ENCODE assay signal across 8 cellular contexts in the genomic region with DNA sequence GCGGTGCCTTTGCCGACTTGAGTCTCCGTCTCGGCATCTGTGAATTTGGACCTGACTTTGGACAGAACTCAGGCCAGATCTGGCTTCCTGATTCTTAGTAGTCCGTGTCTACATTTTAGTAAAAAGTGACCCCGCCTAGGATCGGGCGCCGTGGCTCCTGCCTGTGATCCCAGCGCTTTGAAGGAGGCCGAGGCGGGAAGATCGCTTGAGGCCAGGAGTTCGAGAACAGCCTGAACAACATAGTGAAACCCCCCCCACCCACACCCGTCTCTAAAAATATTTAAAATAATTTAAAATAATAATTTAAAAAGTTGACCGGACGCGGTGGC. TPM values are rescaled to one million over a fixed set of nuclear protein-coding genes. Genes with fewer than 3 reads are reported as not detected.
DNase-seq lines count a peak whose midpoint lies in the region; ATAC-seq, FAIRE-seq and TF ChIP-seq lines count a peak whose summit lies in the region.

No MANE protein-coding gene starts in this region.

- peak overlapping the region; percentile 75 to 94 (median 83) for H3K4me3 Mint-ChIP-seq in naive thymus-derived CD4-positive, alpha-beta T cell

- H3K4me1 ChIP-seq in ectodermal cell (ENCODE audit: control insufficient read depth, insufficient read depth, low read length): peaks cover 18% of the 10 kb centered on the region
- peaks cover 4 to 8% of the 10 kb centered on the region in 2 donors for H3K4me1 ChIP-seq in naive thymus-derived CD4-positive, alpha-beta T cell (ENCODE audit: control insufficient read depth in 2 of 2, insufficient read depth in 2 of 2, low read length in 2 of 2)

- no peak for TF ChIP-seq POLR2A in H54 (IDR thresholded peaks at IDR 0.05; ENCODE audit: low read depth, low read length)

- peak overlapping the region; percentile 78 to 98 (median 95) for H3K27ac Mint-ChIP-seq in naive thymus-derived CD4-positive, alpha-beta T cell

- H3K9me3 ChIP-seq in ectodermal cell (ENCODE audit: control insufficient read depth, low read length): no peaks in the 10 kb centered on the region
- no peaks in the 10 kb centered on the region for H3K9me3 ChIP-seq in naive thymus-derived CD4-positive, alpha-beta T cell (ENCODE audit: control insufficient read depth in 2 of 3, low read length in 3 of 3)

- H3K36me3 ChIP-seq in ectodermal cell (ENCODE audit: control insufficient read depth, insufficient read depth, low read length): peaks cover 17% of the 10 kb centered on the region
- H3K36me3 ChIP-seq in naive thymus-derived CD4-positive, alpha-beta T cell (ENCODE audit: control insufficient read depth in 2 of 3, insufficient read depth in 3 of 3, low read length in 3 of 3): peaks cover 0 to 18% (median 0%) of the 10 kb centered on the region in 3 experiments

- POLR2A ChIA-PET in naive thymus-derived CD4-positive, alpha-beta T cell (lab: Charles Lee): interaction anchor here (0.6 to 4.0 kb wide), 5 partner anchors 46 to 1638 kb away, joined by 3 to 50 read pairs (median 6); a partner anchor contains a TSS

- H3K4me3 ChIP-seq in AG09309 (ENCODE audit: control insufficient read depth, low read depth, low read length) (peak overlapping the region; percentile 75), LNCaP clone FGC (ENCODE audit: low read depth, low read length) (peak overlapping the region; percentile 64), ectodermal cell (ENCODE audit: insufficient read depth, low read depth, low read length) (peak overlapping the region; percentile 44)
- H3K4me3 ChIP-seq in naive thymus-derived CD4-positive, alpha-beta T cell (ENCODE audit: low read length): peak overlapping the region; percentile 70

- WGBS in ectodermal cell, 2 experiments: 44 to 47% methylated on average over 17 of the region's 18 CpGs

- H3K4me1 Mint-ChIP-seq in naive thymus-derived CD4-positive, alpha-beta T cell: peaks cover 7 to 14% (median 10%) of the 10 kb centered on the region in 7 donors

- intact Hi-C loops in naive thymus-derived CD4-positive, alpha-beta T cell (cut with micrococcal nuclease): loop anchor here (1.0 to 5.0 kb wide), 10 partner anchors 16 to 856 kb away; a partner anchor contains a TSS

- no peaks in the 10 kb centered on the region for H3K36me3 Mint-ChIP-seq in naive thymus-derived CD4-positive, alpha-beta T cell

- ATAC-seq in naive thymus-derived CD4-positive, alpha-beta T cell: no peak
- ATAC-seq in activated CD4-positive, CD25-positive, alpha-beta regulatory T cell treated with anti-CD3 and anti-CD28 coated beads, Interleukin-2, amount 50 U/mL, for 24 hours: no peak

- peaks cover 0 to 4% (median 0%) of the 10 kb centered on the region in 5 donors for H3K27me3 Mint-ChIP-seq in naive thymus-derived CD4-positive, alpha-beta T cell

- FAIRE-seq in H54 (lab: Jason Lieb, UNC): no peak

- CTCF ChIA-PET in naive thymus-derived CD4-positive, alpha-beta T cell (lab: Charles Lee): interaction anchor here (1.3 kb wide), 1 partner anchor 48 kb away, joined by 5 read pairs; a partner anchor contains a TSS

- H3K27ac ChIP-seq in ectodermal cell (ENCODE audit: insufficient read depth, low read depth, low read length, poor library complexity, severe bottlenecking): no peak overlapping the region
- H3K27ac ChIP-seq in naive thymus-derived CD4-positive, alpha-beta T cell (ENCODE audit: low read depth, low read length): peak overlapping the region; percentile 99

- H3K27me3 ChIP-seq in ectodermal cell (ENCODE audit: control insufficient read depth, insufficient read depth, low read length, poor library complexity, severe bottlenecking): no peaks in the 10 kb centered on the region
- no peaks in the 10 kb centered on the region for H3K27me3 ChIP-seq in naive thymus-derived CD4-positive, alpha-beta T cell (ENCODE audit: control insufficient read depth in 2 of 2, insufficient read depth in 2 of 2, low read length in 2 of 2)

- DNase-seq in AG09309 (ENCODE audit: low read depth): no peak
- DNase-seq in LNCaP clone FGC (ENCODE audit: low read depth): no peak
- no peak for DNase-seq in naive thymus-derived CD4-positive, alpha-beta T cell
- no peak for DNase-seq in NCI-H2227 treated with DMSO at 0.1 percent for 48 hours (lab: John Stamatoyannopoulos, UW)
- DNase-seq in H54 (ENCODE audit: insufficient read length, low spot score): no peak
- no peak for DNase-seq in DMS153 (lab: John Stamatoyannopoulos, UW)

- TF ChIP-seq CTCF in AG09309 (IDR thresholded peaks at IDR 0.05; ENCODE audit: control insufficient read depth, insufficient read depth, low read depth, low read length, missing control alignments): no peak
- TF ChIP-seq CTCF in LNCaP clone FGC (IDR thresholded peaks at IDR 0.05; ENCODE audit: control insufficient read depth, extremely low read depth, insufficient read depth): no peak

- H3K9me3 Mint-ChIP-seq in naive thymus-derived CD4-positive, alpha-beta T cell: peaks cover 0 to 10% (median 0%) of the 10 kb centered on the region in 11 donors

RNA-seq across cellular contexts. Expression of a gene that starts 0.8 kb away (rescaled TPM):
- polyA plus RNA-seq in ectodermal cell (2013, experiment 1 of 4): 313 TPM
- polyA plus RNA-seq in ectodermal cell (2013, experiment 2 of 4): 315 TPM
- polyA plus RNA-seq in ectodermal cell (2013, experiment 3 of 4): 250 TPM
- 276 TPM for polyA plus RNA-seq in ectodermal cell (2013, experiment 4 of 4)
- total RNA-seq in naive thymus-derived CD4-positive, alpha-beta T cell: 10 to 100 TPM; 66.6 to 83.6 (median 78.3) TPM
- 10 to 100 TPM in 1 of 2 donors, 1 to 10 TPM in 1; 5.8 to 15.6 TPM for polyA plus RNA-seq in naive thymus-derived CD4-positive, alpha-beta T cell

RNA-seq across cellular contexts. Expression of a gene that starts 48.0 kb away (rescaled TPM):
- 141 TPM for polyA plus RNA-seq in ectodermal cell (2013, experiment 1 of 4)
- polyA plus RNA-seq in ectodermal cell (2013, experiment 2 of 4): 140 TPM
- polyA plus RNA-seq in ectodermal cell (2013, experiment 3 of 4): 151 TPM
- polyA plus RNA-seq in ectodermal cell (2013, experiment 4 of 4): 184 TPM
- total RNA-seq in naive thymus-derived CD4-positive, alpha-beta T cell: 100 to 1,000 TPM in 4 of 5 experiments, 10 to 100 TPM in 1; 94.3 to 170 (median 123) TPM
- 100 to 1,000 TPM; 292 to 606 TPM for polyA plus RNA-seq in naive thymus-derived CD4-positive, alpha-beta T cell
